ENCODE assay signal across 1 cellular context in the genomic region with DNA sequence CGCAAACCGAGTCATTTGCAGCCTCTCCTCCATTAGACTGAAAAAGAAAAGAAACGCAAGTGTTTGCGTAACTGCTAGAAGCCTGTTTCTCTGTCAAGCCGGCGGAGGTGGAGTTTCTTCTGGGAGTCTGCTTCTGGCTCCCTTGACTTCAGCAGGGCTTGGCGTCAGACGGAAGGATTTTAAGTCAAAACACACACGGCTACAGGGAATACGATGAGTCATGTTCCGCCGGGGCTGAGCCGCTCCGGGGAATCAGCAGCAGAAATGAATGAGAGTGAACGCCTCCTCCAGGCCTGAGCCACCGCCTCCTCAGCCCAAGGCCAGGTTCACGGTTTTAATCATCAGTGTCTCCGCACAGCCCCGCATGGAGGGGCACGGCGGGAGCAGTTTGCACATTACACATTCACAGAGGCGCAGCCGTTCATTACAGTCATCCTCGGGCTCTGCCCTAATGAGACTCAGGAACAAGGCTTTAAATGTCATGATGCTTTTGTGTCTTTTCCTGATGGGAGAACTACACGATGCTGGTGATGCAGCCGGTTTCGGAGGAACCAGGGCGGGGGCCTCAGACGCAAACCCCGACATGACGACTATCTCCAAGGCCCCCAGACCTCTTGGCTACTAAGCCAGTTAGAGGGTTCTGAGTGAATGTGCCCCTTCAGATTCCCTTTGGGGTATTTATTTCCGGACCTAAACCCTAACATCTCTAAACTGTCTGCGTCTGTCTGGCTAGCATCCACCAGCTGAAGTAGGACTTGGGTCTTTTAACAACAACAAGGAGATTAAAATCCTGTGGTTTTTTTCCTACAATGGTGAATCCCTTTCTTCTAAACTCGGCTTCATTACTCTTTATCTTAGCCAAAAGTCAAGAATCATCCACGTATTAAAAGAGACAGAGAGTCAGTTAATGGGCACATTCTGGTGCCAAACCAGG.
TF ChIP-seq lines count a peak whose summit lies in the region.

No MANE protein-coding gene starts in this region.

TF ChIP-seq in H1, 55 proteins besides CTCF, POLR2A, EP300 and RAD21 (continued from another document):
- TF ChIP-seq CREB1 (IDR thresholded peaks at IDR 0.05) (no peak), CBX8 (IDR thresholded peaks at IDR 0.05; ENCODE audit: borderline replicate concordance, low read depth, low read length) (no peak), SP4 (IDR thresholded peaks at IDR 0.05; ENCODE audit: low read length) (no peak), EZH2 (IDR thresholded peaks at IDR 0.05; ENCODE audit: low read depth, low read length, severe bottlenecking) (peak; percentile 56), BACH1 (IDR thresholded peaks at IDR 0.05; ENCODE audit: low read length) (peak; percentile 97), CHD2 (IDR thresholded peaks at IDR 0.05; ENCODE audit: low read length) (no peak), JUN (IDR thresholded peaks at IDR 0.05; ENCODE audit: low read depth, low read length) (peak; percentile 68; the same call in 1 of the 2 replicates), TCF12 (IDR thresholded peaks at IDR 0.05; ENCODE audit: low read depth, low read length) (no peak), POU5F1 (IDR thresholded peaks at IDR 0.05; ENCODE audit: low read depth, low read length) (no peak), CEBPB (IDR thresholded peaks at IDR 0.05; ENCODE audit: low read depth, low read length) (peak; percentile 56; the same call in 1 of the 2 replicates), HDAC2 (IDR thresholded peaks at IDR 0.05; ENCODE audit: borderline replicate concordance in 1 of 2, low read depth in 2 of 2, low read length in 2 of 2) (no peak), ZNF274 (IDR thresholded peaks at IDR 0.05; ENCODE audit: borderline replicate concordance, extremely low read depth, low read length) (no peak), GTF2F1 (IDR thresholded peaks at IDR 0.05; ENCODE audit: borderline replicate concordance, low read depth, low read length) (no peak), CTBP2 (IDR thresholded peaks at IDR 0.05; ENCODE audit: borderline replicate concordance, insufficient read depth, insufficient read length, low read length) (no peak), FOSL1 (IDR thresholded peaks at IDR 0.05; ENCODE audit: insufficient read depth, low read depth, low read length) (no peak), NANOG (IDR thresholded peaks at IDR 0.05; ENCODE audit: insufficient read depth, low read depth, low read length, poor library complexity, severe bottlenecking) (no peak), SIX5 (IDR thresholded peaks at IDR 0.05; ENCODE audit: low read depth, low read length) (no peak), RXRA (IDR thresholded peaks at IDR 0.05; ENCODE audit: insufficient read depth, low read depth, low read length) (no peak), NRF1 (IDR thresholded peaks at IDR 0.05; ENCODE audit: low read depth, low read length) (no peak), MAFK (IDR thresholded peaks at IDR 0.05; ENCODE audit: low read depth, low read length) (peak; percentile 83; the same call in 1 of the 2 replicates), SRF (IDR thresholded peaks at IDR 0.05; ENCODE audit: low read depth, low read length) (no peak), JUND (IDR thresholded peaks at IDR 0.05; ENCODE audit: low read length) (peak; percentile 90), SAP30 (IDR thresholded peaks at IDR 0.05; ENCODE audit: insufficient read depth, insufficient replicate concordance, low read length) (no peak), KDM4A (IDR thresholded peaks at IDR 0.05; ENCODE audit: low read depth, low read length, severe bottlenecking) (no peak), BRCA1 (IDR thresholded peaks at IDR 0.05; ENCODE audit: low read depth, low read length) (no peak), GABPA (IDR thresholded peaks at IDR 0.05; ENCODE audit: borderline replicate concordance, insufficient read depth, low read length) (no peak), CBX5 (IDR thresholded peaks at IDR 0.05; ENCODE audit: low read depth, low read length) (no peak), RBBP5 (IDR thresholded peaks at IDR 0.05; ENCODE audit: borderline replicate concordance, low read depth, low read length) (no peak), RFX5 (IDR thresholded peaks at IDR 0.05; ENCODE audit: borderline replicate concordance, low read depth, low read length) (no peak), BCL11A (IDR thresholded peaks at IDR 0.05; ENCODE audit: low read depth in 2 of 2, low read length in 2 of 2) (no peak), ASH2L (IDR thresholded peaks at IDR 0.05; ENCODE audit: low read length) (no peak), RNF2 (IDR thresholded peaks at IDR 0.05; ENCODE audit: borderline replicate concordance, low read depth, low read length, missing control alignments, poor library complexity, severe bottlenecking) (no peak), SUZ12 (IDR thresholded peaks at IDR 0.05; ENCODE audit: low read length) (peak; percentile 35; the same call in 1 of the 2 replicates), CHD1 (IDR thresholded peaks at IDR 0.05; ENCODE audit: low read depth, low read length) (no peak), EGR1 (IDR thresholded peaks at IDR 0.05; ENCODE audit: borderline replicate concordance, low read depth, low read length) (no peak), KDM5A (IDR thresholded peaks at IDR 0.05; ENCODE audit: low read length) (no peak)
- TF ChIP-seq, protein P1, sequence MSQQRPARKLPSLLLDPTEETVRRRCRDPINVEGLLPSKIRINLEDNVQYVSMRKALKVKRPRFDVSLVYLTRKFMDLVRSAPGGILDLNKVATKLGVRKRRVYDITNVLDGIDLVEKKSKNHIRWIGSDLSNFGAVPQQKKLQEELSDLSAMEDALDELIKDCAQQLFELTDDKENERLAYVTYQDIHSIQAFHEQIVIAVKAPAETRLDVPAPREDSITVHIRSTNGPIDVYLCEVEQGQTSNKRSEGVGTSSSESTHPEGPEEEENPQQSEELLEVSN (IDR thresholded peaks at IDR 0.05): no peak
